2 cellular contexts compared by ENCODE assay signal in genomic region chr10:73827346-73828089, GRCh38.
TF ChIP-seq lines count a peak whose summit lies in the region.

No MANE protein-coding gene starts in this region.

TF ChIP-seq in SK-N-SH treated with all-trans-retinoic acid at 6 μM for 48 hours, 23 proteins besides CTCF, POLR2A, EP300 and RAD21 (continued from another document):
- TF ChIP-seq, protein P1, sequence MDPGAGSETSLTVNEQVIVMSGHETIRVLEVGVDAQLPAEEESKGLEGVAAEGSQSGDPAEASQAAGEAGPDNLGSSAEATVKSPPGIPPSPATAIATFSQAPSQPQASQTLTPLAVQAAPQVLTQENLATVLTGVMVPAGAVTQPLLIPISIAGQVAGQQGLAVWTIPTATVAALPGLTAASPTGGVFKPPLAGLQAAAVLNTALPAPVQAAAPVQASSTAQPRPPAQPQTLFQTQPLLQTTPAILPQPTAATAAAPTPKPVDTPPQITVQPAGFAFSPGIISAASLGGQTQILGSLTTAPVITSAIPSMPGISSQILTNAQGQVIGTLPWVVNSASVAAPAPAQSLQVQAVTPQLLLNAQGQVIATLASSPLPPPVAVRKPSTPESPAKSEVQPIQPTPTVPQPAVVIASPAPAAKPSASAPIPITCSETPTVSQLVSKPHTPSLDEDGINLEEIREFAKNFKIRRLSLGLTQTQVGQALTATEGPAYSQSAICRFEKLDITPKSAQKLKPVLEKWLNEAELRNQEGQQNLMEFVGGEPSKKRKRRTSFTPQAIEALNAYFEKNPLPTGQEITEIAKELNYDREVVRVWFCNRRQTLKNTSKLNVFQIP (CRISPR knock-in tag; IDR thresholded peaks at IDR 0.05; ENCODE audit: borderline replicate concordance, low read depth): no peak
- TF ChIP-seq ZNF565 (CRISPR knock-in tag; conservative IDR thresholded peaks at IDR 0.05; ENCODE audit: low read depth) (no peak), TOX (CRISPR knock-in tag; IDR thresholded peaks at IDR 0.05; ENCODE audit: borderline replicate concordance) (no peak), ZFP30 (CRISPR knock-in tag; IDR thresholded peaks at IDR 0.05) (no peak), ISL1 (CRISPR knock-in tag; IDR thresholded peaks at IDR 0.05) (no peak), BACH2 (CRISPR knock-in tag; IDR thresholded peaks at IDR 0.05; ENCODE audit: borderline replicate concordance) (no peak), ZNF8 (CRISPR knock-in tag; IDR thresholded peaks at IDR 0.05) (no peak), CREB5 (CRISPR knock-in tag; IDR thresholded peaks at IDR 0.05; ENCODE audit: low read depth) (no peak)

TF ChIP-seq in SK-N-SH, 30 proteins besides CTCF, POLR2A, EP300 and RAD21 (continued from another document):
- TF ChIP-seq PBX3 (IDR thresholded peaks at IDR 0.05) (no peak), FOSL2 (IDR thresholded peaks at IDR 0.05; ENCODE audit: borderline replicate concordance, low read depth) (no peak), MXI1 (IDR thresholded peaks at IDR 0.05; ENCODE audit: low read depth, low read length) (no peak)
